26 cellular contexts compared by ENCODE assay signal in the genomic region with DNA sequence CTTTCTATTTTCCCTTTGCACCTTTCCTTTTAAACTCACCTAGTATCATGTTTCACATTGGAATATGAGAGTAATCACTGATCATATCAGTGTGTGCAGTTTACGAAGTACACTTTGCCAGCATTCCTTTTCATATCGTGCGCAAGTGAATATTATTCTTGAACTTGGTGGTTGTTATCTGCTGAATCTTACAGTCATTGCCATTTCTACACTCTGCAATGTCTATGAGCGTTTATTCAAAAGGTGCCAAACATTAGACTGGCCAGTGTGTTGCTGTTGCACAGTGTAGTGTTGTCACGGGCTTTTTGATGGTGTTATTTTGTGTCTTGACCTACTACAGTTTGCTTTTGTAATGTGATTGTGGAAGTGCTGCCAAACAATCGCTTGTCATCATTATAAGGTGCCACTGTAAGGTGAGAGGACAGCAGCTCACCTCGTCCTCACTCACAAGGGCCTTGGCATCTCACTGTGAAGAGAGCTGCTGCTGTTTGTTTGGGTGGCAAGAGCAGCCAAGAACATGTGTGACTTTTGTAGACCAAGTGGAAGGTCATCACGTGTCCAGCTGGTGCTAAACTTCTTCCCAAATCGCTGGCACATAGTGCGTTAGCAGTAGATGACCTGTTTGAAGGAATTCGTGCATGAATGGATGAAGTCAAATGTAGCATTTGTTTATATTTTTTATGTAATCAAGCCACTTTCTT.
DNase-seq lines count a peak whose midpoint lies in the region; ATAC-seq, FAIRE-seq and TF ChIP-seq lines count a peak whose summit lies in the region.
"Had no signal": no experiment of that assay in that cellular context is flagged by ENCODE, and none has a peak within 500 bp of the region (broad histone marks: within the 10 kb centered on the region; RNA-seq: fewer than 3 reads in every experiment).

No MANE protein-coding gene starts in this region.

- H3K36me3 ChIP-seq in astrocyte (ENCODE audit: insufficient read depth, low read length) (peaks cover 18% of the 10 kb centered on the region), stomach (peaks cover 0 to 6% (median 0%) of the 10 kb centered on the region in 4 donors)
- H3K36me3 ChIP-seq: ascending aorta, ovary had no signal

- H3K9me3 Mint-ChIP-seq in astrocyte (ENCODE audit: unreplicated experiment): peaks cover 2% of the 10 kb centered on the region
- H3K9me3 Mint-ChIP-seq in activated CD4-positive, alpha-beta T cell treated with anti-CD3 and anti-CD28 coated beads for 36 hours (ENCODE audit: low read depth): no peaks in the 10 kb centered on the region

- 38 to 64% (median 52%) methylated on average over 11 of the region's 11 CpGs for WGBS in stomach, 5 donors

- no peak for TF ChIP-seq CTCF in astrocyte (IDR thresholded peaks at IDR 0.05; ENCODE audit: insufficient read depth, low read depth, low read length)
- TF ChIP-seq CTCF in stomach (IDR thresholded peaks at IDR 0.05): no peak

- H3K4me1 Mint-ChIP-seq in astrocyte (ENCODE audit: low read depth, unreplicated experiment): peaks cover 4% of the 10 kb centered on the region
- H3K4me1 Mint-ChIP-seq in activated CD4-positive, alpha-beta T cell treated with anti-CD3 and anti-CD28 coated beads for 36 hours: no peaks in the 10 kb centered on the region
- H3K4me1 Mint-ChIP-seq: B cell; stimulated activated naive CD8-positive, alpha-beta T cell treated with anti-CD3 and anti-CD28 coated beads, Interleukin-15, amount 100 ng/mL, for 72 hours had no signal

- CTCF ChIA-PET in activated CD4-positive, alpha-beta T cell treated with anti-CD3 and anti-CD28 coated beads for 36 hours (lab: Charles Lee): no interaction called here

- H3K27me3 ChIP-seq in astrocyte (ENCODE audit: insufficient read depth, low read length): no peaks in the 10 kb centered on the region
- no peaks in the 10 kb centered on the region for H3K27me3 ChIP-seq in stomach
- H3K27me3 ChIP-seq: ascending aorta, ovary, tibial nerve had no signal

- no peak for FAIRE-seq in astrocyte (lab: Jason Lieb, UNC)
- FAIRE-seq: A549 had no signal

- H3K9ac ChIP-seq in astrocyte (ENCODE audit: low read length): no peak overlapping the region

- no peak for TF ChIP-seq EP300 in stomach (IDR thresholded peaks at IDR 0.05)

- no peaks in the 10 kb centered on the region for H3K4me1 ChIP-seq in astrocyte (ENCODE audit: insufficient read depth, low read length)
- peaks cover 0 to 11% (median 6%) of the 10 kb centered on the region in 4 donors for H3K4me1 ChIP-seq in stomach
- H3K4me1 ChIP-seq: tibial nerve had no signal

- POLR2A ChIA-PET in activated CD4-positive, alpha-beta T cell treated with anti-CD3 and anti-CD28 coated beads for 36 hours (lab: Charles Lee): no interaction called here

- no peak overlapping the region for H3K4me3 Mint-ChIP-seq in astrocyte (ENCODE audit: unreplicated experiment)
- no peak overlapping the region for H3K4me3 Mint-ChIP-seq in activated CD4-positive, alpha-beta T cell treated with anti-CD3 and anti-CD28 coated beads for 36 hours
- H3K4me3 Mint-ChIP-seq: activated naive CD8-positive, alpha-beta T cell; B cell; natural killer cell; stimulated activated naive CD8-positive, alpha-beta T cell treated with anti-CD3 and anti-CD28 coated beads, Interleukin-15, amount 100 ng/mL, for 72 hours had no signal

- intact Hi-C loops in stomach (cut with DNase I; ENCODE audit: low total_unique reads): no loop called here
- intact Hi-C loops in activated CD4-positive, alpha-beta T cell treated with anti-CD3 and anti-CD28 coated beads for 36 hours (cut with DNase I, micrococcal nuclease): no loop called here

- H3K27ac ChIP-seq in astrocyte (ENCODE audit: low read depth, low read length): no peak overlapping the region
- peak overlapping the region in 4 of 5 donors; percentile 15 to 22 (median 18) for H3K27ac ChIP-seq in stomach
- H3K27ac ChIP-seq: A549, dorsolateral prefrontal cortex, ovary, tibial nerve had no signal

- peaks cover 11% of the 10 kb centered on the region for H4K20me1 ChIP-seq in astrocyte (ENCODE audit: insufficient read depth, low read length)

- no peak overlapping the region for H3K4me2 ChIP-seq in astrocyte (ENCODE audit: low read length)
- H3K4me2 ChIP-seq: A549 had no signal

- peaks cover 16% of the 10 kb centered on the region for H3K36me3 Mint-ChIP-seq in astrocyte (ENCODE audit: low read depth, unreplicated experiment)
- H3K36me3 Mint-ChIP-seq in activated CD4-positive, alpha-beta T cell treated with anti-CD3 and anti-CD28 coated beads for 36 hours (ENCODE audit: low read depth): no peaks in the 10 kb centered on the region
- H3K36me3 Mint-ChIP-seq: activated naive CD8-positive, alpha-beta T cell had no signal

- H3K4me3 ChIP-seq in astrocyte (ENCODE audit: insufficient read depth, low read depth, low read length): no peak overlapping the region
- no peak overlapping the region for H3K4me3 ChIP-seq in stomach
- H3K4me3 ChIP-seq: A549, ascending aorta, dorsolateral prefrontal cortex, ovary, tibial nerve had no signal

- no peak overlapping the region for H2AFZ ChIP-seq in astrocyte (ENCODE audit: low read depth, low read length)

- H3K79me2 ChIP-seq in astrocyte (ENCODE audit: insufficient read depth, low read length): peaks cover 38% of the 10 kb centered on the region

- H3K27me3 Mint-ChIP-seq in astrocyte (ENCODE audit: low read depth, unreplicated experiment): no peaks in the 10 kb centered on the region
- peaks cover 5% of the 10 kb centered on the region for H3K27me3 Mint-ChIP-seq in activated CD4-positive, alpha-beta T cell treated with anti-CD3 and anti-CD28 coated beads for 36 hours
- H3K27me3 Mint-ChIP-seq: B cell; stimulated activated naive CD8-positive, alpha-beta T cell treated with anti-CD3 and anti-CD28 coated beads, Interleukin-15, amount 100 ng/mL, for 72 hours had no signal

- no peak overlapping the region for H3K27ac Mint-ChIP-seq in astrocyte (ENCODE audit: unreplicated experiment)
- no peak overlapping the region for H3K27ac Mint-ChIP-seq in activated CD4-positive, alpha-beta T cell treated with anti-CD3 and anti-CD28 coated beads for 36 hours
- H3K27ac Mint-ChIP-seq: activated naive CD8-positive, alpha-beta T cell; B cell; natural killer cell; stimulated activated naive CD8-positive, alpha-beta T cell treated with anti-CD3 and anti-CD28 coated beads, Interleukin-15, amount 100 ng/mL, for 72 hours had no signal

- ATAC-seq in left lobe of liver: peak; percentile 95
- no peak for ATAC-seq in activated CD4-positive, alpha-beta T cell treated with anti-CD3 and anti-CD28 coated beads for 36 hours
- ATAC-seq: natural killer cell; stimulated activated naive CD8-positive, alpha-beta T cell treated with anti-CD3 and anti-CD28 coated beads, Interleukin-15, amount 100 ng/mL, for 72 hours had no signal

- DNase-seq in SIG-M5 treated with dmso at 0.1 percent for 504 hours (lab: John Stamatoyannopoulos, UW; ENCODE audit: unreplicated experiment) (peak; percentile 17), SIG-M5 (lab: John Stamatoyannopoulos, UW) (no peak), astrocyte (ENCODE audit: low read depth) (peak; percentile 66), left lobe of liver (ENCODE audit: low spot score) (peak; percentile 89), stomach (peak; percentile 37), ecto neural progenitor cell (ENCODE audit: low spot score) (no peak), RKO (ENCODE audit: low spot score) (no peak)
- DNase-seq in activated CD4-positive, alpha-beta T cell treated with anti-CD3 and anti-CD28 coated beads for 36 hours: no peak
- DNase-seq: activated CD4-positive, alpha-beta T cell treated with anti-CD3 and anti-CD28 coated beads, Interleukin-2, amount 50 U/mL, for 48 hours; activated CD4-positive, CD25-positive, alpha-beta regulatory T cell; activated CD8-positive, alpha-beta memory T cell treated with anti-CD3 and anti-CD28 coated beads, Interleukin-2, amount 50 U/mL, for 48 hours; dorsolateral prefrontal cortex; GF-D8; head of caudate nucleus; KBM-7; natural killer cell; NCI-H1436 treated with DMSO at 0.1 percent for 48 hours; ovary; stimulated activated CD4-positive, alpha-beta T cell treated with anti-CD3 and anti-CD28 coated beads, Interleukin-15, amount 100 ng/mL, for 24 hours; stimulated activated naive CD8-positive, alpha-beta T cell treated with anti-CD3 and anti-CD28 coated beads, Interleukin-15, amount 100 ng/mL, for 72 hours; T-helper 9 cell had no signal

- H3K9me3 ChIP-seq in astrocyte (ENCODE audit: insufficient read depth, low read depth, low read length): no peaks in the 10 kb centered on the region
- H3K9me3 ChIP-seq in stomach: no peaks in the 10 kb centered on the region
- H3K9me3 ChIP-seq: A549, ascending aorta, ovary, tibial nerve had no signal

- no peak for TF ChIP-seq POLR2A in stomach (IDR thresholded peaks at IDR 0.05)

Comparison
In these comparisons a context has a peak if more than half of its experiments do, and no peak if none do; other contexts are left out.
1. DNase-seq: peak in SIG-M5 treated with dmso at 0.1 percent for 504 hours (single experiment), astrocyte (single experiment), left lobe of liver (single experiment) and stomach (single experiment); none in SIG-M5 (single experiment), activated CD4-positive, alpha-beta T cell treated with anti-CD3 and anti-CD28 coated beads for 36 hours (single experiment), ecto neural progenitor cell (single experiment) and RKO (single experiment).